Comparison of ENCODE assay signal across 9 cellular contexts in the genomic region with DNA sequence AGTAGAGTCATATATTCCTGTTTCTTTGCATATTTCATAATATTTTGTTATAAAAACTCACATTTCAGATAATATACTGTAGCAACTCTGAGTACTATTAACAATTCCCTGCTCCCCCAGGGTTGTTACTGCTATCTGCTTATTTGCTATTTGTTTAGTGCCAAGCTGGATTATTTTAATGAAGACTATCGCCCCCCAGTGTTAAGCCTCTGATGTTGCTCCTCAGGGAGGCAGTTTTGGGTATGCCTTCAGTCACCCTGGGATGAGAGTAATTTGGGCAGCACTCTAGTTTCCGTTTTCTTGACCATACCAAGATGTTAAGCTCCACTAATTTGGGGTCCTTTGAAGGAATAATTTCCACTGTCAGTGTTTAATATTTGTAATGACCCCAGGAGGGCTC. TPM values are rescaled to one million over a fixed set of nuclear protein-coding genes. Genes with fewer than 3 reads are reported as not detected.
DNase-seq lines count a peak whose midpoint lies in the region; TF ChIP-seq lines count a peak whose summit lies in the region.
"Had no signal": no experiment of that assay in that cellular context is flagged by ENCODE, and none has a peak within 500 bp of the region (broad histone marks: within the 10 kb centered on the region; RNA-seq: fewer than 3 reads in every experiment).

No MANE protein-coding gene starts in this region.

- no peak overlapping the region for H3K27ac Mint-ChIP-seq in type B pancreatic cell

- H3F3A ChIP-seq in Loucy (ENCODE audit: low read depth), result no peaks in the 10 kb centered on the region

- H3K36me3 ChIP-seq in cardiac muscle cell, result no peaks in the 10 kb centered on the region
- H3K36me3 ChIP-seq in Loucy (ENCODE audit: insufficient read depth, low read length), result peaks cover 37% of the 10 kb centered on the region

- no peaks in the 10 kb centered on the region for H3K79me2 ChIP-seq in Loucy (ENCODE audit: insufficient read depth, low read length)

- H3K4me3 ChIP-seq in cardiac muscle cell (no peak overlapping the region), Loucy (ENCODE audit: low read length, poor library complexity, severe bottlenecking) (no peak overlapping the region), choroid plexus epithelial cell (ENCODE audit: low read depth, low read length) (no peak overlapping the region)
- H3K4me3 ChIP-seq: gastrocnemius medialis had no signal

- no peaks in the 10 kb centered on the region for H3K4me1 Mint-ChIP-seq in type B pancreatic cell (ENCODE audit: unreplicated experiment)

- H3K4me2 ChIP-seq in Loucy (ENCODE audit: low read depth, low read length, poor library complexity, severe bottlenecking), result no peak overlapping the region

- H3K27me3 ChIP-seq in cardiac muscle cell (no peaks in the 10 kb centered on the region), Loucy (ENCODE audit: insufficient read depth, low read length, poor library complexity, severe bottlenecking) (no peaks in the 10 kb centered on the region)
- H3K27me3 ChIP-seq: gastrocnemius medialis had no signal

- no peak overlapping the region for H3K27ac ChIP-seq in cardiac muscle cell
- H3K27ac ChIP-seq: gastrocnemius medialis had no signal

- H3K36me3 Mint-ChIP-seq in type B pancreatic cell, result peaks cover 42% of the 10 kb centered on the region

- intact Hi-C loops in cardiac septum (cut with DNase I), result no loop called here

- H3K9ac ChIP-seq in Loucy (ENCODE audit: low read depth, low read length, poor library complexity, severe bottlenecking), result no peak overlapping the region

- H4K20me1 ChIP-seq in Loucy (ENCODE audit: insufficient read depth, low read length, poor library complexity, severe bottlenecking), result no peaks in the 10 kb centered on the region

- no peaks in the 10 kb centered on the region for H3K9me2 ChIP-seq in Loucy (replicated peaks; ENCODE audit: low read depth, low read length)

- H3K27me3 Mint-ChIP-seq in type B pancreatic cell, result no peaks in the 10 kb centered on the region

- H3K9me3 ChIP-seq in cardiac muscle cell (ENCODE audit: low read depth), result no peaks in the 10 kb centered on the region
- H3K9me3 ChIP-seq in Loucy (ENCODE audit: insufficient read depth, low read depth, low read length), result no peaks in the 10 kb centered on the region
- H3K9me3 ChIP-seq: gastrocnemius medialis had no signal

- DNase-seq in cardiac muscle cell (ENCODE audit: low read depth in 1 of 2, low spot score in 1 of 2), result peak; percentile 32 to 59
- no peak for DNase-seq in cardiac septum (ENCODE audit: low spot score)
- peak; percentile 60 for DNase-seq in choroid plexus epithelial cell (ENCODE audit: low read depth)
- DNase-seq in type B pancreatic cell (ENCODE audit: extremely low spot score, unreplicated experiment), result no peak
- no peak for DNase-seq in NK-92 (lab: John Stamatoyannopoulos, UW; ENCODE audit: unreplicated experiment)
- no peak for DNase-seq in effector CD8-positive, alpha-beta T cell (lab: John Stamatoyannopoulos, UW)
- no peak for DNase-seq in effector CD4-positive, alpha-beta T cell
- DNase-seq: gastrocnemius medialis had no signal

- no peak overlapping the region for H3K4me3 Mint-ChIP-seq in type B pancreatic cell

- no peaks in the 10 kb centered on the region for H3K4me1 ChIP-seq in cardiac muscle cell (ENCODE audit: low read depth)
- no peaks in the 10 kb centered on the region for H3K4me1 ChIP-seq in Loucy (ENCODE audit: insufficient read depth, low read length, poor library complexity, severe bottlenecking)
- H3K4me1 ChIP-seq: gastrocnemius medialis had no signal

- TF ChIP-seq CTCF in cardiac muscle cell (IDR thresholded peaks at IDR 0.05; ENCODE audit: low read depth, low read length) (peak; percentile 52), Loucy (conservative IDR thresholded peaks at IDR 0.05; ENCODE audit: low read length) (peak; percentile 80), choroid plexus epithelial cell (conservative IDR thresholded peaks at IDR 0.05; ENCODE audit: low read depth, low read length) (peak; percentile 69), type B pancreatic cell (conservative IDR thresholded peaks at IDR 0.05) (peak; percentile 61)

- no peaks in the 10 kb centered on the region for H3K9me3 Mint-ChIP-seq in type B pancreatic cell

- no peak overlapping the region for H2AFZ ChIP-seq in Loucy (ENCODE audit: low read length)

RNA-seq across cellular contexts. Expression of gene MICU2, which starts 46.0 kb away (rescaled TPM):
- total RNA-seq in cardiac muscle cell, result 111 and 205 TPM in 2 replicates
- 67.4 and 75.6 TPM in 2 replicates for polyA plus RNA-seq in cardiac muscle cell
- 48.8 TPM for total RNA-seq in cardiac septum
- 31.5 and 35.7 TPM in 2 replicates for total RNA-seq in type B pancreatic cell (ENCODE audit: low replicate concordance)

Comparison
In these comparisons a context has a peak if more than half of its experiments do, and no peak if none do; other contexts are left out.
1. DNase-seq: peak in cardiac muscle cell (2 of 2) and choroid plexus epithelial cell (single experiment); none in cardiac septum (single experiment), type B pancreatic cell (single experiment), NK-92 (single experiment), effector CD8-positive, alpha-beta T cell (single experiment) and effector CD4-positive, alpha-beta T cell (single experiment).
2. Peak in every context shown above with its lines, with median percentiles within 50 percentile points of each other: CTCF ChIP-seq.